18 cellular contexts compared by ENCODE assay signal in genomic region chr4:4990329-4990728, GRCh38. TPM values are rescaled to one million over a fixed set of nuclear protein-coding genes. Genes with fewer than 3 reads are reported as not detected.
DNase-seq lines count a peak whose midpoint lies in the region; ATAC-seq, FAIRE-seq and TF ChIP-seq lines count a peak whose summit lies in the region.
"Had no signal": no experiment of that assay in that cellular context is flagged by ENCODE, and none has a peak within 500 bp of the region (broad histone marks: within the 10 kb centered on the region; RNA-seq: fewer than 3 reads in every experiment).

No MANE protein-coding gene starts in this region.

- H3K27ac ChIP-seq in A549 (peak overlapping the region; percentile 44 to 83; a peak in 5 of 6 replicates), PC-3 (ENCODE audit: low read length) (peak overlapping the region; percentile 52; the same call in 1 of the 2 replicates), trophoblast cell (ENCODE audit: low read depth, low read length) (no peak overlapping the region)
- H3K27ac ChIP-seq: brain microvascular endothelial cell had no signal

- no peak overlapping the region for H3K14ac ChIP-seq in trophoblast cell (ENCODE audit: low read length)

- TF ChIP-seq RAD21 in A549 (conservative IDR thresholded peaks at IDR 0.05 in 1 of 2, IDR thresholded peaks at IDR 0.05 in 1 of 2): no peak

- DNase-seq in A549 (ENCODE audit: low read depth in 1 of 2, low spot score in 1 of 2) (no peak), PC-3 (no peak), fibroblast of villous mesenchyme (ENCODE audit: low read depth) (peak; percentile 7), trophoblast cell (no peak), KBM-7 (no peak), NCI-H1417 (lab: John Stamatoyannopoulos, UW) (no peak)
- DNase-seq in effector CD8-positive, alpha-beta T cell (lab: John Stamatoyannopoulos, UW): no peak
- DNase-seq: activated CD4-positive, alpha-beta T cell treated with anti-CD3 and anti-CD28 coated beads for 1 hour; brain microvascular endothelial cell; Kasumi-1; NCI-H1092; NCI-H2081; NCI-H510A had no signal

- no peak overlapping the region for H2AFZ ChIP-seq in PC-3 (ENCODE audit: low read length)
- no peak overlapping the region for H2AFZ ChIP-seq in trophoblast cell (ENCODE audit: insufficient read depth, low read length, poor library complexity)

- H2BK120ac ChIP-seq in trophoblast cell (ENCODE audit: insufficient read depth, low read length, poor library complexity): peak overlapping the region; percentile 15

- H3F3A ChIP-seq in PC-3 (ENCODE audit: low read length, unreplicated experiment): no peaks in the 10 kb centered on the region

- no peaks in the 10 kb centered on the region for H3K9me3 ChIP-seq in A549
- H3K9me3 ChIP-seq in PC-3 (ENCODE audit: low read length): no peaks in the 10 kb centered on the region
- H3K9me3 ChIP-seq in trophoblast cell (ENCODE audit: insufficient read depth, low read depth, low read length): peaks cover 4% of the 10 kb centered on the region
- H3K9me3 ChIP-seq: mucosa of descending colon had no signal

- no peak for TF ChIP-seq POLR2A in A549 (IDR thresholded peaks at IDR 0.05; ENCODE audit: low read length)

- intact Hi-C loops in PC-3 (cut with micrococcal nuclease): no loop called here

- peak overlapping the region; percentile 47 for H4K91ac ChIP-seq in trophoblast cell (ENCODE audit: low read depth, low read length)

- POLR2A ChIA-PET in A549 (lab: Yijun Ruan, JAX): no interaction called here
- POLR2A ChIA-PET in PC-3 (lab: Charles Lee; ENCODE audit: unreplicated experiment): no interaction called here

- no peak overlapping the region for H4K12ac ChIP-seq in trophoblast cell (ENCODE audit: low read depth, low read length)

- H3K4me3 ChIP-seq in A549 (no peak overlapping the region), PC-3 (ENCODE audit: low read length) (no peak overlapping the region), fibroblast of villous mesenchyme (ENCODE audit: low read depth, low read length) (no peak overlapping the region), trophoblast cell (ENCODE audit: low read depth, low read length) (no peak overlapping the region)
- H3K4me3 ChIP-seq: mucosa of descending colon had no signal

- no peak for TF ChIP-seq EP300 in A549 (IDR thresholded peaks at IDR 0.05)

- no peak overlapping the region for H3K9ac ChIP-seq in PC-3 (ENCODE audit: low read length)
- no peak overlapping the region for H3K9ac ChIP-seq in trophoblast cell (ENCODE audit: low read length)

- no peak overlapping the region for H3K23ac ChIP-seq in trophoblast cell (ENCODE audit: low read length)

- H3K79me2 ChIP-seq in PC-3 (ENCODE audit: low read length): no peaks in the 10 kb centered on the region
- peaks cover 1% of the 10 kb centered on the region for H3K79me2 ChIP-seq in trophoblast cell (ENCODE audit: control insufficient read depth, insufficient read depth, low read length, poor library complexity)

- no peaks in the 10 kb centered on the region for H4K20me1 ChIP-seq in PC-3 (ENCODE audit: low read length)

- FAIRE-seq in A549 (lab: Jason Lieb, UNC): no peak
- FAIRE-seq: A204.1, endothelial cell of umbilical vein had no signal

- no peak overlapping the region for H2BK5ac ChIP-seq in trophoblast cell (ENCODE audit: low read depth, low read length, poor library complexity)

- no peak overlapping the region for H4K8ac ChIP-seq in trophoblast cell (ENCODE audit: low read depth, low read length)

- H3K27me3 ChIP-seq in PC-3 (ENCODE audit: low read length) (no peaks in the 10 kb centered on the region), trophoblast cell (ENCODE audit: insufficient read depth, low read length) (no peaks in the 10 kb centered on the region)
- H3K27me3 ChIP-seq: brain microvascular endothelial cell had no signal

- CTCF ChIA-PET in A549 (lab: Yijun Ruan, JAX) (no interaction called here), PC-3 (lab: Charles Lee) (no interaction called here)

- no TSS peak for BruUV-seq in PC-3 (replicated peaks; lab: Mats Ljungman, UMichigan)

- peaks cover 5% of the 10 kb centered on the region for H3K79me1 ChIP-seq in trophoblast cell (ENCODE audit: low read length)

- no peaks in the 10 kb centered on the region for H3K9me2 ChIP-seq in PC-3 (replicated peaks; ENCODE audit: low read length)

- 92% methylated on average over 3 of the region's 3 CpGs for WGBS in A549 (ENCODE audit: missing lambda C conversion rate)
- WGBS in trophoblast cell (ENCODE audit: extremely low coverage, insufficient coverage, insufficient read length): no CpG with 5 or more reads among the region's 3 CpGs

- no peak overlapping the region for H3K18ac ChIP-seq in trophoblast cell (ENCODE audit: low read length)

- TF ChIP-seq CTCF in A549 (IDR thresholded peaks at IDR 0.05) (no peak), PC-3 (conservative IDR thresholded peaks at IDR 0.05; ENCODE audit: low read depth, low read length) (no peak), fibroblast of villous mesenchyme (IDR thresholded peaks at IDR 0.05; ENCODE audit: insufficient read depth, low read depth, low read length) (no peak)

- peak overlapping the region; percentile 73 for H2BK12ac ChIP-seq in trophoblast cell (ENCODE audit: low read length)

- no peak overlapping the region for H2AK5ac ChIP-seq in trophoblast cell (ENCODE audit: low read length)

- H3K36me3 ChIP-seq in PC-3 (ENCODE audit: low read depth, low read length) (no peaks in the 10 kb centered on the region), trophoblast cell (ENCODE audit: control insufficient read depth in 1 of 2, insufficient read depth in 2 of 2, low read length in 2 of 2) (no peaks in the 10 kb centered on the region)
- H3K36me3 ChIP-seq: brain microvascular endothelial cell had no signal

- no peak overlapping the region for H3K4ac ChIP-seq in trophoblast cell (ENCODE audit: low read depth, low read length)

- in situ Hi-C loops in KBM-7 (cut with MboI; ENCODE audit: low pct_unique_long_range_greater_than_20kb, low sequenced_read_pairs): no loop called here

- H3K4me1 ChIP-seq in A549 (peaks cover 25% of the 10 kb centered on the region), PC-3 (ENCODE audit: insufficient read depth, low read length) (peaks cover 19% of the 10 kb centered on the region), trophoblast cell (ENCODE audit: control insufficient read depth in 1 of 2, insufficient read depth in 2 of 2, low read length in 2 of 2) (peaks cover 6 to 8% of the 10 kb centered on the region in 2 experiments)

- H3K4me2 ChIP-seq in A549 (peak overlapping the region; percentile 40; the same call in 1 of the 3 replicates), PC-3 (ENCODE audit: low read length) (no peak overlapping the region), trophoblast cell (ENCODE audit: low read length) (no peak overlapping the region)

- ATAC-seq in A549: no peak
- no peak for ATAC-seq in PC-3
- ATAC-seq in HG03108 (IDR thresholded peaks at IDR 0.05; ENCODE audit: unreplicated experiment): no peak

TF ChIP-seq in A549, 52 proteins besides CTCF, POLR2A, EP300 and RAD21 (continues in another document):
- TF ChIP-seq MYC (IDR thresholded peaks at IDR 0.05; ENCODE audit: borderline replicate concordance, low read length) (no peak), PHF8 (IDR thresholded peaks at IDR 0.05; ENCODE audit: borderline replicate concordance, low read depth) (no peak), ZFP36 (IDR thresholded peaks at IDR 0.05; ENCODE audit: borderline replicate concordance, partially characterized antibody) (peak; percentile 81), KDM1A (IDR thresholded peaks at IDR 0.05; ENCODE audit: low read depth) (0 out of 2 replicates have a peak, but pooled peaks have one; percentile 24), POLR2AphosphoS2 (conservative IDR thresholded peaks at IDR 0.05; ENCODE audit: low read length) (no peak), TP53 (CRISPR knock-in tag; IDR thresholded peaks at IDR 0.05) (no peak), ESRRA (IDR thresholded peaks at IDR 0.05; ENCODE audit: borderline replicate concordance, low read length) (no peak), HOXB13 (CRISPR knock-in tag; IDR thresholded peaks at IDR 0.05; ENCODE audit: low read depth) (no peak)
- TF ChIP-seq, protein P1, sequence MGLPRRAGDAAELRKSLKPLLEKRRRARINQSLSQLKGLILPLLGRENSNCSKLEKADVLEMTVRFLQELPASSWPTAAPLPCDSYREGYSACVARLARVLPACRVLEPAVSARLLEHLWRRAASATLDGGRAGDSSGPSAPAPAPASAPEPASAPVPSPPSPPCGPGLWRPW (IDR thresholded peaks at IDR 0.05): no peak
- TF ChIP-seq, protein P2, sequence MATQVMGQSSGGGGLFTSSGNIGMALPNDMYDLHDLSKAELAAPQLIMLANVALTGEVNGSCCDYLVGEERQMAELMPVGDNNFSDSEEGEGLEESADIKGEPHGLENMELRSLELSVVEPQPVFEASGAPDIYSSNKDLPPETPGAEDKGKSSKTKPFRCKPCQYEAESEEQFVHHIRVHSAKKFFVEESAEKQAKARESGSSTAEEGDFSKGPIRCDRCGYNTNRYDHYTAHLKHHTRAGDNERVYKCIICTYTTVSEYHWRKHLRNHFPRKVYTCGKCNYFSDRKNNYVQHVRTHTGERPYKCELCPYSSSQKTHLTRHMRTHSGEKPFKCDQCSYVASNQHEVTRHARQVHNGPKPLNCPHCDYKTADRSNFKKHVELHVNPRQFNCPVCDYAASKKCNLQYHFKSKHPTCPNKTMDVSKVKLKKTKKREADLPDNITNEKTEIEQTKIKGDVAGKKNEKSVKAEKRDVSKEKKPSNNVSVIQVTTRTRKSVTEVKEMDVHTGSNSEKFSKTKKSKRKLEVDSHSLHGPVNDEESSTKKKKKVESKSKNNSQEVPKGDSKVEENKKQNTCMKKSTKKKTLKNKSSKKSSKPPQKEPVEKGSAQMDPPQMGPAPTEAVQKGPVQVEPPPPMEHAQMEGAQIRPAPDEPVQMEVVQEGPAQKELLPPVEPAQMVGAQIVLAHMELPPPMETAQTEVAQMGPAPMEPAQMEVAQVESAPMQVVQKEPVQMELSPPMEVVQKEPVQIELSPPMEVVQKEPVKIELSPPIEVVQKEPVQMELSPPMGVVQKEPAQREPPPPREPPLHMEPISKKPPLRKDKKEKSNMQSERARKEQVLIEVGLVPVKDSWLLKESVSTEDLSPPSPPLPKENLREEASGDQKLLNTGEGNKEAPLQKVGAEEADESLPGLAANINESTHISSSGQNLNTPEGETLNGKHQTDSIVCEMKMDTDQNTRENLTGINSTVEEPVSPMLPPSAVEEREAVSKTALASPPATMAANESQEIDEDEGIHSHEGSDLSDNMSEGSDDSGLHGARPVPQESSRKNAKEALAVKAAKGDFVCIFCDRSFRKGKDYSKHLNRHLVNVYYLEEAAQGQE (IDR thresholded peaks at IDR 0.05): no peak

RNA-seq across cellular contexts. Expression of gene CYTL1, which starts 28.9 kb away (rescaled TPM):
- polyA plus RNA-seq in A549 (2011; rRNA removed) (not detected in 2 replicates), A549 (2017; fragmentation: RNase III; extraction: RNeasy Plus Mini Kit Qiagen cat#74134 plus additional on column Dnase treatment) (not detected in 3 replicates)
- polyA plus RNA-seq in A549 (2012; cell fraction: cytosol; rRNA removed): not detected in 2 replicates
- not detected in 2 replicates for polyA plus RNA-seq in A549 (2012; cell fraction: nucleus; rRNA removed)
- polyA minus RNA-seq in A549 (2011; rRNA and poly(A)+ RNA removed): not detected in 2 replicates
- total RNA-seq in PC-3 (2014; rRNA removed) (not detected in 2 replicates), fibroblast of villous mesenchyme (1.3 TPM in 1 of 2 replicates, not detected in the other)
- polyA plus RNA-seq in trophoblast cell (2013): 3.0 and 3.3 TPM in 2 replicates
- total RNA-seq: activated CD8-positive, alpha-beta memory T cell treated with anti-CD3 and anti-CD28 coated beads for 36 hours had no signal
